ENCODE assay signal across 12 cellular contexts in the genomic region with DNA sequence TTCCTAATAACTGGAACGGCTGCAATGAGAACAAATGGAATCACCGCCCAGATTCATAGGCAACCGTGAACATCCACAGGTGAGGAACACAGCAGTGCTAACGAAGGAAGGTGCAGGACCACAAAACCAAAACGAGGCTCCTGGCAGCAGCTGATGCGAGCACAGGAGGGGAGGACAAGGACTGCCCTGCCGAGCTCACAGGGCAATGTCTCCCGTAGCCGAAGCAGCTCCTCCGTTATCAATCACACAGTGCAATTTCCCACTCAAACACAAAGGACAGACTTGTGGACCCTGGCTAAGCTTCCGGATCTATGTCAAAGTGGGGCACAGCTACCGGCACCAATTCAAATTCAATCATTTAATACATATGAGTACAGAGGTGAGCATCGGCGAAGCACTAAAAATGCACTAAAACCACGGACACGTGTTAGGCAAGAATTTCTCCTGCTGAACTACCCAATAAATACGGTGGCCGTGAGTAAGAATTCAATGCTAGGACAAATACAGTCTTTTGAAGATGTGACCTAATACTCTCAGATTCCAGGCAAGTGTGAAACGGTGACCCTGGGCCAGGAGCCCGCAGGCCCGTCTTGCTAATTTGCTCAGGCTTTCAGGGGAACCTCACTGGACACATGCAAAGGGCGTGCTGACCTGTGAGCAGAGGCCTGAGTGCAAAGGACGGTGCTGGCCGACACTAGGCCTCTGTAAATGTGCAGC.
DNase-seq lines count a peak whose midpoint lies in the region; ATAC-seq and TF ChIP-seq lines count a peak whose summit lies in the region.
"Had no signal": no experiment of that assay in that cellular context is flagged by ENCODE, and none has a peak within 500 bp of the region (broad histone marks: within the 10 kb centered on the region; RNA-seq: fewer than 3 reads in every experiment).

No MANE protein-coding gene starts in this region.

- DNase-seq in MCF 10A (ENCODE audit: unreplicated experiment): no peak
- no peak for DNase-seq in mammary epithelial cell
- DNase-seq in endothelial cell (ENCODE audit: low spot score): no peak
- peak in 1 of 2 donors; percentile 37 for DNase-seq in upper lobe of left lung
- no peak for DNase-seq in NCI-H2171 (lab: John Stamatoyannopoulos, UW)
- DNase-seq in activated CD4-positive, alpha-beta T cell treated with anti-CD3 and anti-CD28 coated beads, Interleukin-2, amount 50 U/mL, for 4 hours: no peak
- DNase-seq: activated CD4-positive, CD25-positive, alpha-beta regulatory T cell; activated naive CD4-positive, alpha-beta T cell treated with Interleukin-2 at 50 U/mL for 16 hours; effector CD4-positive, alpha-beta T cell; NCI-H2081 treated with DMSO at 0.1 percent for 48 hours had no signal

- no peak overlapping the region for H2AFZ ChIP-seq in mammary epithelial cell (ENCODE audit: low read depth, low read length)

- H3K4me3 Mint-ChIP-seq in MCF 10A (ENCODE audit: unreplicated experiment) (no peak overlapping the region), endothelial cell (ENCODE audit: unreplicated experiment) (no peak overlapping the region)

- no peak for TF ChIP-seq EP300 in upper lobe of left lung (IDR thresholded peaks at IDR 0.05)

- peaks cover 99% of the 10 kb centered on the region for H3K79me2 ChIP-seq in mammary epithelial cell (ENCODE audit: insufficient read depth, low read length)

- H3K27ac ChIP-seq in mammary epithelial cell (ENCODE audit: insufficient read depth, low read depth, low read length) (no peak overlapping the region), muscle layer of duodenum (ENCODE audit: low read length) (peak overlapping the region; percentile 26), upper lobe of left lung (peak overlapping the region; percentile 11 to 84 (median 76))

- TF ChIP-seq CTCF in MCF 10A (IDR thresholded peaks at IDR 0.05; ENCODE audit: unreplicated experiment) (no peak), mammary epithelial cell (conservative IDR thresholded peaks at IDR 0.05 in 1 of 2, IDR thresholded peaks at IDR 0.05 in 1 of 2; ENCODE audit: extremely low read depth in 1 of 2, insufficient read depth in 1 of 2, low read depth in 1 of 2, low read length in 2 of 2) (no peak), endothelial cell (IDR thresholded peaks at IDR 0.05; ENCODE audit: unreplicated experiment) (no peak), upper lobe of left lung (IDR thresholded peaks at IDR 0.05) (no peak)

- ATAC-seq in upper lobe of left lung (ENCODE audit: low FRiP score in 2 of 2) (no peak), HG03025 (IDR thresholded peaks at IDR 0.05; ENCODE audit: low FRiP score, unreplicated experiment) (no peak)

- in situ Hi-C loops in mammary epithelial cell (cut with MboI; ENCODE audit: low sequenced_read_pairs in 2 of 2): no loop called here

- no peak overlapping the region for H3K9ac ChIP-seq in mammary epithelial cell (ENCODE audit: insufficient read depth, low read length)

- H3K4me1 ChIP-seq in mammary epithelial cell (ENCODE audit: insufficient read depth, low read length) (peaks cover 43% of the 10 kb centered on the region), muscle layer of duodenum (ENCODE audit: control insufficient read depth in 1 of 2, insufficient read depth in 2 of 2, low read length in 2 of 2) (peaks cover 36 to 60% of the 10 kb centered on the region in 2 donors), upper lobe of left lung (peaks cover 77 to 84% (median 80%) of the 10 kb centered on the region in 4 donors)

- dilution Hi-C loops in mammary epithelial cell (cut with HindIII; ENCODE audit: low sequenced_read_pairs): loop anchor here (5.0 kb wide), 1 partner anchor 76 kb away; no protein-coding TSS in a partner anchor

- H3K36me3 Mint-ChIP-seq in MCF 10A (ENCODE audit: insufficient read depth, unreplicated experiment) (peaks cover 5% of the 10 kb centered on the region), endothelial cell (ENCODE audit: low read depth, unreplicated experiment) (no peaks in the 10 kb centered on the region)

- H3K27me3 ChIP-seq in mammary epithelial cell (ENCODE audit: insufficient read depth, low read length) (no peaks in the 10 kb centered on the region), muscle layer of duodenum (ENCODE audit: low read depth, low read length) (no peaks in the 10 kb centered on the region), upper lobe of left lung (no peaks in the 10 kb centered on the region)

- no peaks in the 10 kb centered on the region for H3K9me3 ChIP-seq in mammary epithelial cell (replicated peaks; ENCODE audit: insufficient read depth, low read length)
- no peaks in the 10 kb centered on the region for H3K9me3 ChIP-seq in muscle layer of duodenum (ENCODE audit: control insufficient read depth in 1 of 2, low read length in 2 of 2)
- H3K9me3 ChIP-seq in upper lobe of left lung: no peaks in the 10 kb centered on the region

- peak overlapping the region; percentile 87 for H3K27ac Mint-ChIP-seq in MCF 10A (ENCODE audit: low read depth, unreplicated experiment)
- peak overlapping the region; percentile 67 for H3K27ac Mint-ChIP-seq in endothelial cell (ENCODE audit: unreplicated experiment)

- over 99% methylated on average over 24 of the region's 24 CpGs for WGBS in mammary epithelial cell (ENCODE audit: low coverage, missing lambda C conversion rate)
- 85 to 87% methylated on average over 24 of the region's 24 CpGs for WGBS in upper lobe of left lung, 2 donors

- BruUV-seq in MCF 10A (replicated peaks; lab: Mats Ljungman, UMichigan): no TSS peak
- BruUV-seq in mammary epithelial cell (replicated peaks; lab: Mats Ljungman, UMichigan): no TSS peak

- H3K4me2 ChIP-seq in mammary epithelial cell (ENCODE audit: insufficient read depth, low read depth, low read length): no peak overlapping the region

- H3K27me3 Mint-ChIP-seq in MCF 10A (ENCODE audit: insufficient read depth, unreplicated experiment) (no peaks in the 10 kb centered on the region), endothelial cell (ENCODE audit: unreplicated experiment) (peaks cover 7% of the 10 kb centered on the region)

- intact Hi-C loops in MCF 10A (cut with micrococcal nuclease): no loop called here
- intact Hi-C loops in mammary epithelial cell (cut with micrococcal nuclease): no loop called here

- H4K20me1 ChIP-seq in mammary epithelial cell (ENCODE audit: insufficient read depth, low read length): peaks cover 9% of the 10 kb centered on the region

- H3K9me3 Mint-ChIP-seq in MCF 10A (ENCODE audit: unreplicated experiment) (no peaks in the 10 kb centered on the region), endothelial cell (ENCODE audit: unreplicated experiment) (no peaks in the 10 kb centered on the region)

- CTCF ChIA-PET in MCF 10A (lab: Yijun Ruan, JAX) (interaction anchor here (1.2 to 3.9 kb wide), 4 partner anchors 10 to 61 kb away, joined by 3 to 15 read pairs (median 8); no protein-coding TSS in a partner anchor), mammary epithelial cell (lab: Charles Lee; ENCODE audit: low non-redundant PET) (no interaction called here)

- H3K4me1 Mint-ChIP-seq in MCF 10A (ENCODE audit: insufficient read depth, unreplicated experiment) (peaks cover 62% of the 10 kb centered on the region), endothelial cell (ENCODE audit: unreplicated experiment) (peaks cover 68% of the 10 kb centered on the region)

- no peak for TF ChIP-seq POLR2A in upper lobe of left lung (IDR thresholded peaks at IDR 0.05)

- POLR2A ChIA-PET in MCF 10A (lab: Yijun Ruan, JAX): interaction anchor here (0.8 to 5.7 kb wide), 6 partner anchors 9 to 65 kb away, joined by 3 to 79 read pairs (median 14); no protein-coding TSS in a partner anchor

- H3K4me3 ChIP-seq in mammary epithelial cell (replicated peaks in 1 of 3; ENCODE audit: insufficient read depth in 1 of 3, low read depth in 2 of 3, low read length in 3 of 3): no peak overlapping the region
- H3K4me3 ChIP-seq in muscle layer of duodenum (ENCODE audit: low read depth in 1 of 2, low read length in 2 of 2): no peak overlapping the region
- no peak overlapping the region for H3K4me3 ChIP-seq in upper lobe of left lung

- peaks cover 7% of the 10 kb centered on the region for H3K36me3 ChIP-seq in mammary epithelial cell (ENCODE audit: insufficient read depth, low read length)
- H3K36me3 ChIP-seq in muscle layer of duodenum (ENCODE audit: control insufficient read depth in 1 of 2, insufficient read depth in 2 of 2, low read length in 2 of 2): no peaks in the 10 kb centered on the region
- H3K36me3 ChIP-seq in upper lobe of left lung: no peaks in the 10 kb centered on the region
